ENCODE assay signal across 31 cellular contexts in the genomic region with DNA sequence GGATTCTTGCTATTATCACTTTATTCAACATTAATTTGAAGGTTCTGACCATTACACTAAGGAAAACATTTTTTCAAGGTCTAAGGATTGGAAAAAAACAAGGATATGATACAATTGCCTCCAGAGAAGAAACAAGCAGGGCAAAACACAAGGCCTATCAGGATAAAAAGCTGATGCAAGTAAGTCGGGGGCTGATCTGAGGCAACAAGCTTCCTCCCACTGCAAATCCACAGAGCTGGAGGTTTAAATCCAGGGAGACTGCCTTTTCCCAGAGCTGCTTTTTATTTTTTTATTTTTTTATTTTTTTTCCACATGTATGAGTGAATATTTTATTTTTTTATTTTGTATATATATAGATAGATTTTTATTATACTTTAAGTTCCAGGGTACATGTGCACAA. TPM values are rescaled to one million over a fixed set of nuclear protein-coding genes. Genes with fewer than 3 reads are reported as not detected.
"Had no signal": no experiment of that assay in that cellular context is flagged by ENCODE, and none has a peak within 500 bp of the region (broad histone marks: within the 10 kb centered on the region; RNA-seq: fewer than 3 reads in every experiment).

No MANE protein-coding gene starts in this region.

- H3K27ac ChIP-seq: SJCRH30 had no signal

- H3K4me3 ChIP-seq: adrenal gland, SJCRH30 had no signal

- H3K9me3 Mint-ChIP-seq: activated CD4-positive, alpha-beta T cell treated with anti-CD3 and anti-CD28 coated beads, Interleukin-2, amount 10 ng/mL, durations not matched to agents 7 days and 5 days; activated naive CD4-positive, alpha-beta T cell treated with anti-CD3 and anti-CD28 coated beads for 36 hours; activated naive CD4-positive, alpha-beta T cell treated with anti-CD3 and anti-CD28 coated beads, Interleukin-2, amount 50 U/mL, for 72 hours; activated T-cell treated with anti-CD3 and anti-CD28 coated beads, Interleukin-2, amount 50 U/mL, for 24 hours; activated T-helper 2 cell treated with anti-CD3 and anti-CD28 coated beads, Interferon-gamma antibody, Interleukin-2, Interleukin-4, amounts not matched to agents 10 μg/mL and 5 μg/mL and 100 μg/mL, durations not matched to agents 14 hours and 24 hours and 36 hours; brain; T-helper 1 cell treated with Interleukin-12 subunit alpha and Interleukin-12 subunit beta and Interleukin-4 antibody, amounts not matched to agents 30 μg/mL and 1 μg/mL, for 36 hours; T-helper 2 cell treated with Interferon-gamma antibody and Interleukin-4, amounts not matched to agents 5 μg/mL and 100 μg/mL, for 36 hours; WTC11 had no signal

- DNase-seq: activated CD4-positive, alpha-beta T cell treated with anti-CD3 and anti-CD28 coated beads for 36 hours; activated CD4-positive, alpha-beta T cell treated with anti-CD3 and anti-CD28 coated beads, Interleukin-2, amount 10 ng/mL, durations not matched to agents 7 days and 5 days; activated CD4-positive, alpha-beta T cell treated with anti-CD3 and anti-CD28 coated beads, Interleukin-2, amount 50 U/mL, for 48 hours; activated CD8-positive, alpha-beta T cell treated with anti-CD3 and anti-CD28 coated beads, Interleukin-2, amount 10 ng/mL, durations not matched to agents 7 days and 5 days; activated gamma-delta T cell; activated naive CD4-positive, alpha-beta T cell treated with anti-CD3 and anti-CD28 coated beads for 36 hours; activated T-cell treated with anti-CD3 and anti-CD28 coated beads, Interleukin-2, amount 50 U/mL, for 24 hours; adrenal gland; anterior cingulate cortex; cerebellar nuclear complex; KBM-7; NCI-H1105 treated with DMSO at 0.1 percent for 48 hours; NCI-H1436; NCI-H1694; NCI-H2029; NCI-H2171; NCI-H510A; NCI-H526; NCI-H774; SHP77; SJCRH30; SK-N-SH had no signal

- H3K27ac Mint-ChIP-seq: activated CD4-positive, alpha-beta T cell treated with anti-CD3 and anti-CD28 coated beads for 36 hours; activated CD4-positive, alpha-beta T cell treated with anti-CD3 and anti-CD28 coated beads, Interleukin-2, amount 10 ng/mL, durations not matched to agents 7 days and 5 days; activated CD8-positive, alpha-beta T cell treated with anti-CD3 and anti-CD28 coated beads, Interleukin-2, amount 10 ng/mL, durations not matched to agents 7 days and 5 days; activated naive CD4-positive, alpha-beta T cell treated with anti-CD3 and anti-CD28 coated beads for 36 hours; activated naive CD4-positive, alpha-beta T cell treated with anti-CD3 and anti-CD28 coated beads, Interleukin-2, amount 50 U/mL, for 72 hours; activated T-cell treated with anti-CD3 and anti-CD28 coated beads, Interleukin-2, amount 50 U/mL, for 24 hours; activated T-helper 2 cell treated with anti-CD3 and anti-CD28 coated beads, Interferon-gamma antibody, Interleukin-2, Interleukin-4, amounts not matched to agents 10 μg/mL and 5 μg/mL and 100 μg/mL, durations not matched to agents 14 hours and 24 hours and 36 hours; T-helper 1 cell treated with Interleukin-12 subunit alpha and Interleukin-12 subunit beta and Interleukin-4 antibody, amounts not matched to agents 30 μg/mL and 1 μg/mL, for 36 hours; T-helper 2 cell treated with Interferon-gamma antibody and Interleukin-4, amounts not matched to agents 5 μg/mL and 100 μg/mL, for 36 hours; WTC11 had no signal

- H3K36me3 Mint-ChIP-seq: activated naive CD4-positive, alpha-beta T cell treated with anti-CD3 and anti-CD28 coated beads, Interleukin-2, amount 50 U/mL, for 72 hours; brain; WTC11 had no signal

- H3K4me3 Mint-ChIP-seq: activated CD4-positive, alpha-beta T cell treated with anti-CD3 and anti-CD28 coated beads for 36 hours; activated CD4-positive, alpha-beta T cell treated with anti-CD3 and anti-CD28 coated beads, Interleukin-2, amount 10 ng/mL, durations not matched to agents 7 days and 5 days; activated CD8-positive, alpha-beta T cell treated with anti-CD3 and anti-CD28 coated beads, Interleukin-2, amount 10 ng/mL, durations not matched to agents 7 days and 5 days; activated naive CD4-positive, alpha-beta T cell treated with anti-CD3 and anti-CD28 coated beads for 36 hours; activated T-cell treated with anti-CD3 and anti-CD28 coated beads, Interleukin-2, amount 50 U/mL, for 24 hours; brain; T-helper 1 cell treated with Interleukin-12 subunit alpha and Interleukin-12 subunit beta and Interleukin-4 antibody, amounts not matched to agents 30 μg/mL and 1 μg/mL, for 36 hours; T-helper 2 cell treated with Interferon-gamma antibody and Interleukin-4, amounts not matched to agents 5 μg/mL and 100 μg/mL, for 36 hours; WTC11 had no signal

- H3K9ac ChIP-seq: SK-N-SH had no signal

- H3K9me3 ChIP-seq: adrenal gland, SJCRH30, SK-N-SH had no signal

- ATAC-seq: activated CD4-positive, alpha-beta T cell treated with anti-CD3 and anti-CD28 coated beads for 36 hours; activated CD4-positive, CD25-positive, alpha-beta regulatory T cell treated with anti-CD3 and anti-CD28 coated beads, Interleukin-2, amount 50 U/mL, for 24 hours; activated CD8-positive, alpha-beta T cell treated with anti-CD3 and anti-CD28 coated beads, Interleukin-2, amount 10 ng/mL, durations not matched to agents 7 days and 5 days; activated naive CD4-positive, alpha-beta T cell treated with anti-CD3 and anti-CD28 coated beads, Interleukin-2, amount 50 U/mL, for 72 hours; Panc1; WTC11 had no signal

- H3K27me3 ChIP-seq: adrenal gland, SJCRH30 had no signal

- H3K36me3 ChIP-seq: adrenal gland, SJCRH30 had no signal

- H3K4me1 Mint-ChIP-seq: activated CD4-positive, alpha-beta T cell treated with anti-CD3 and anti-CD28 coated beads for 36 hours; activated CD4-positive, alpha-beta T cell treated with anti-CD3 and anti-CD28 coated beads, Interleukin-2, amount 10 ng/mL, durations not matched to agents 7 days and 5 days had no signal

RNA-seq across cellular contexts. Expression of a gene that starts 27.9 kb away (rescaled TPM):
- total RNA-seq: activated CD4-positive, alpha-beta T cell treated with anti-CD3 and anti-CD28 coated beads for 36 hours; activated CD4-positive, alpha-beta T cell treated with anti-CD3 and anti-CD28 coated beads, Interleukin-2, amount 10 ng/mL, durations not matched to agents 7 days and 5 days; activated CD8-positive, alpha-beta T cell treated with anti-CD3 and anti-CD28 coated beads, Interleukin-2, amount 10 ng/mL, durations not matched to agents 7 days and 5 days; activated naive CD4-positive, alpha-beta T cell treated with anti-CD3 and anti-CD28 coated beads for 36 hours; activated naive CD4-positive, alpha-beta T cell treated with anti-CD3 and anti-CD28 coated beads, Interleukin-2, amount 50 U/mL, for 72 hours; activated T-helper 2 cell treated with anti-CD3 and anti-CD28 coated beads, Interferon-gamma antibody, Interleukin-2, Interleukin-4, amounts not matched to agents 10 μg/mL and 5 μg/mL and 100 μg/mL, durations not matched to agents 14 hours and 24 hours and 36 hours had no signal

RNA-seq across cellular contexts. Expression of a gene that starts 31.1 kb away (rescaled TPM):
- total RNA-seq: activated CD4-positive, alpha-beta T cell treated with anti-CD3 and anti-CD28 coated beads, Interleukin-2, amount 10 ng/mL, durations not matched to agents 7 days and 5 days; activated CD8-positive, alpha-beta T cell treated with anti-CD3 and anti-CD28 coated beads, Interleukin-2, amount 10 ng/mL, durations not matched to agents 7 days and 5 days; activated naive CD4-positive, alpha-beta T cell treated with anti-CD3 and anti-CD28 coated beads for 36 hours; activated naive CD4-positive, alpha-beta T cell treated with anti-CD3 and anti-CD28 coated beads, Interleukin-2, amount 50 U/mL, for 72 hours; activated T-helper 2 cell treated with anti-CD3 and anti-CD28 coated beads, Interferon-gamma antibody, Interleukin-2, Interleukin-4, amounts not matched to agents 10 μg/mL and 5 μg/mL and 100 μg/mL, durations not matched to agents 14 hours and 24 hours and 36 hours; RPMI7951; SJCRH30 had no signal

RNA-seq across cellular contexts. Expression of a gene that starts 36.0 kb away (rescaled TPM):
- total RNA-seq: activated CD4-positive, alpha-beta T cell treated with anti-CD3 and anti-CD28 coated beads for 36 hours; activated CD4-positive, alpha-beta T cell treated with anti-CD3 and anti-CD28 coated beads, Interleukin-2, amount 10 ng/mL, durations not matched to agents 7 days and 5 days; activated CD8-positive, alpha-beta T cell treated with anti-CD3 and anti-CD28 coated beads, Interleukin-2, amount 10 ng/mL, durations not matched to agents 7 days and 5 days; activated naive CD4-positive, alpha-beta T cell treated with anti-CD3 and anti-CD28 coated beads for 36 hours; activated naive CD4-positive, alpha-beta T cell treated with anti-CD3 and anti-CD28 coated beads, Interleukin-2, amount 50 U/mL, for 72 hours; activated T-helper 2 cell treated with anti-CD3 and anti-CD28 coated beads, Interferon-gamma antibody, Interleukin-2, Interleukin-4, amounts not matched to agents 10 μg/mL and 5 μg/mL and 100 μg/mL, durations not matched to agents 14 hours and 24 hours and 36 hours had no signal
